ENCODE assay signal across 1 cellular context in genomic region chr10:5560142-5560843, GRCh38.
TF ChIP-seq lines count a peak whose summit lies in the region.

No MANE protein-coding gene starts in this region.

TF ChIP-seq in H1, 55 proteins besides CTCF, POLR2A, EP300 and RAD21:
- TF ChIP-seq RBBP5 (IDR thresholded peaks at IDR 0.05; ENCODE audit: borderline replicate concordance, low read depth, low read length) (no peak), CBX5 (IDR thresholded peaks at IDR 0.05; ENCODE audit: low read depth, low read length) (no peak), NANOG (IDR thresholded peaks at IDR 0.05; ENCODE audit: insufficient read depth, low read depth, low read length, poor library complexity, severe bottlenecking) (no peak), SIRT6 (IDR thresholded peaks at IDR 0.05; ENCODE audit: low read length) (no peak), SP4 (IDR thresholded peaks at IDR 0.05; ENCODE audit: low read length) (no peak), USF2 (IDR thresholded peaks at IDR 0.05; ENCODE audit: low read length) (no peak), NRF1 (IDR thresholded peaks at IDR 0.05; ENCODE audit: low read depth, low read length) (no peak), KDM1A (IDR thresholded peaks at IDR 0.05; ENCODE audit: borderline replicate concordance, low read length) (no peak), KDM5A (IDR thresholded peaks at IDR 0.05; ENCODE audit: low read length) (no peak), POLR2AphosphoS5 (IDR thresholded peaks at IDR 0.05; ENCODE audit: low read depth, low read length) (no peak), ATF2 (IDR thresholded peaks at IDR 0.05; ENCODE audit: low read length) (no peak)
